8 cellular contexts compared by ENCODE assay signal in the genomic region with DNA sequence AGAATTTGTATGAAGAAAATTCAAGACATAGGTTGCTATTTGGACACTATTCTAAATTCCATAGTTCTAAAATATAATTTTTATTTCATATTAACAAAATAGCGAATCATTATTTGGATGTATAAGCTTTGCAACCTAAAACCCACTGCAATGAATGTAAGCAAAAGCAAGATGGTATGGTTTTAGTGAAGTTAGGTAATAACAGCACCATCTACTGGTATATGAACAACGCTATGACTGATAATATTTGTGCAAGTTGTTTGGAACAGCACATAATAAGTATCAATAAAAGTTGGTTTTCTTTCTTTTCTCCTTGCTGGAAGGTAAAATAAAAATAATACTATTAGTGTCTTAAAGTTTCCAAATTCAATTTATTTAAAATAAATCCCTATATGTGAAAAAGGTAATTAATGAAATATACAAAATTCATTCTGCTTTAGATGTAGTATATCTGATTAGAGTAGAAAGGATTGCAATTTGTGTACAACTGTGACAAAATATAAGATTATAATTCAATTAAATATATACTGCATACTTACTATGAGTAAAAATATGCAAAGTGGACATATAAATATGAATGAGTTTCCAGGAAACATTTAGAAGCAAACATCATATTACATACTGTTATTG.
A peak's percentile ranks its signal among the peaks of the same experiment; 100 is the strongest.
DNase-seq lines count a peak whose midpoint lies in the region; ATAC-seq and TF ChIP-seq lines count a peak whose summit lies in the region.

No MANE protein-coding gene starts in this region.

- H3K9ac ChIP-seq in IMR-90 (ENCODE audit: low read depth, low read length): no peak overlapping the region

- no peak overlapping the region for H2AK9ac ChIP-seq in IMR-90 (replicated peaks; ENCODE audit: low read depth, low read length, poor library complexity)

- TF ChIP-seq POLR2A in IMR-90 (IDR thresholded peaks at IDR 0.05; ENCODE audit: low read depth, low read length): no peak
- no peak for TF ChIP-seq POLR2A in uterus (IDR thresholded peaks at IDR 0.05)

- no peak overlapping the region for H2BK20ac ChIP-seq in IMR-90 (ENCODE audit: low read depth, low read length)

- no peak overlapping the region for H2BK5ac ChIP-seq in IMR-90 (ENCODE audit: low read depth, low read length, poor library complexity, severe bottlenecking)

- H2BK15ac ChIP-seq in IMR-90 (ENCODE audit: low read depth, low read length): no peak overlapping the region

- no peak overlapping the region for H2AFZ ChIP-seq in IMR-90 (replicated peaks; ENCODE audit: low read length, poor library complexity)

- H3K14ac ChIP-seq in IMR-90 (replicated peaks; ENCODE audit: low read depth, low read length): no peak overlapping the region

- dilution Hi-C loops in IMR-90 (cut with HindIII; ENCODE audit: low sequenced_read_pairs, unreplicated experiment): no loop called here

- H3K23ac ChIP-seq in IMR-90 (ENCODE audit: low read depth, low read length): no peak overlapping the region

- CTCF ChIA-PET in IMR-90 (lab: Yijun Ruan, JAX): no interaction called here

- no peak overlapping the region for H2AK5ac ChIP-seq in IMR-90 (ENCODE audit: low read depth, low read length)

- TF ChIP-seq CTCF in IMR-90 (conservative IDR thresholded peaks at IDR 0.05; ENCODE audit: low read depth, low read length): peak; percentile 58
- peak; percentile 82 for TF ChIP-seq CTCF in foreskin keratinocyte (conservative IDR thresholded peaks at IDR 0.05)
- TF ChIP-seq CTCF in uterus (IDR thresholded peaks at IDR 0.05): peak; percentile 45 to 64 (median 62)

- H3K18ac ChIP-seq in IMR-90 (ENCODE audit: low read depth, low read length): no peak overlapping the region

- peak; percentile 29 for DNase-seq in A172 (ENCODE audit: low spot score)
- DNase-seq in IMR-90: peak; percentile 40
- DNase-seq in SIG-M5 treated with dmso at 0.1 percent for 504 hours (lab: John Stamatoyannopoulos, UW; ENCODE audit: unreplicated experiment): peak; percentile 25
- peak in 1 of 2 donors; percentile 36 for DNase-seq in foreskin keratinocyte
- no peak for DNase-seq in uterus
- DNase-seq in activated CD4-positive, alpha-beta T cell treated with anti-CD3 and anti-CD28 coated beads for 1 hour: no peak

- peak; percentile 49 for TF ChIP-seq RAD21 in IMR-90 (IDR thresholded peaks at IDR 0.05; ENCODE audit: low read length)

- ATAC-seq in GM18519 (IDR thresholded peaks at IDR 0.05; ENCODE audit: low FRiP score, unreplicated experiment): peak; percentile 79
- peak; percentile 61 for ATAC-seq in IMR-90 (ENCODE audit: low read depth)
- ATAC-seq in foreskin keratinocyte: peak; percentile 75
- ATAC-seq in GM19467 (IDR thresholded peaks at IDR 0.05; ENCODE audit: unreplicated experiment): no peak

- intact Hi-C loops in IMR-90 (cut with micrococcal nuclease): loop anchor here (1.0 kb wide), 2 partner anchors 355 to 706 kb away; no protein-coding TSS in a partner anchor
- intact Hi-C loops in uterus (cut with DNase I; ENCODE audit: low total_unique reads): no loop called here

- H3K36me3 ChIP-seq in IMR-90 (ENCODE audit: control insufficient read depth, insufficient read depth, low read length): no peaks in the 10 kb centered on the region
- H3K36me3 ChIP-seq in uterus: no peaks in the 10 kb centered on the region

- H4K5ac ChIP-seq in IMR-90 (ENCODE audit: low read depth, low read length): no peak overlapping the region

- H3K4me2 ChIP-seq in IMR-90 (ENCODE audit: low read depth, low read length): no peak overlapping the region

- H3K9me3 ChIP-seq in IMR-90 (ENCODE audit: control insufficient read depth, insufficient read depth, low read length): no peaks in the 10 kb centered on the region
- H3K9me3 ChIP-seq in uterus: no peaks in the 10 kb centered on the region

- H3K79me1 ChIP-seq in IMR-90 (ENCODE audit: low read depth in 1 of 2, low read length in 2 of 2): no peaks in the 10 kb centered on the region

- H2BK120ac ChIP-seq in IMR-90 (ENCODE audit: low read depth, low read length): no peak overlapping the region

- in situ Hi-C loops in IMR-90 (cut with MboI; ENCODE audit: low sequenced_read_pairs): no loop called here

- H4K8ac ChIP-seq in IMR-90 (ENCODE audit: low read depth in 2 of 2, low read length in 2 of 2): no peak overlapping the region

- no peak overlapping the region for H3K4ac ChIP-seq in IMR-90 (ENCODE audit: low read depth, low read length)

- no CpG with 5 or more reads among the region's 2 CpGs for WGBS in IMR-90 (ENCODE audit: extremely low coverage in 2 of 2, insufficient read length in 1 of 2), 2 experiments

- no peak overlapping the region for H4K91ac ChIP-seq in IMR-90 (ENCODE audit: insufficient read depth, low read depth, low read length)

- H3K4me1 ChIP-seq in IMR-90 (ENCODE audit: control insufficient read depth, insufficient read depth, low read length) (no peaks in the 10 kb centered on the region), foreskin keratinocyte (no peaks in the 10 kb centered on the region), uterus (no peaks in the 10 kb centered on the region)

- POLR2A ChIA-PET in IMR-90 (lab: Charles Lee; ENCODE audit: unreplicated experiment): no interaction called here

- H3K27ac ChIP-seq in IMR-90 (ENCODE audit: insufficient read depth, low read length) (no peak overlapping the region), foreskin keratinocyte (no peak overlapping the region), uterus (no peak overlapping the region)

- no TSS peak for BruUV-seq in IMR-90 (replicated peaks; lab: Mats Ljungman, UMichigan)

- H3K27me3 ChIP-seq in IMR-90 (ENCODE audit: control insufficient read depth, insufficient read depth, low read length) (no peaks in the 10 kb centered on the region), foreskin keratinocyte (no peaks in the 10 kb centered on the region), uterus (no peaks in the 10 kb centered on the region)

- no peaks in the 10 kb centered on the region for H4K20me1 ChIP-seq in IMR-90 (ENCODE audit: insufficient read depth, low read length)

- H3K4me3 ChIP-seq in IMR-90 (ENCODE audit: insufficient read depth, low read depth, low read length) (no peak overlapping the region), uterus (no peak overlapping the region)

- H3K9me1 ChIP-seq in IMR-90 (ENCODE audit: insufficient read depth, low read length): no peaks in the 10 kb centered on the region

- H3K56ac ChIP-seq in IMR-90 (ENCODE audit: extremely low read depth, insufficient read depth, low read length): no peak overlapping the region

TF ChIP-seq in IMR-90, 13 proteins besides CTCF, POLR2A, EP300 and RAD21:
- TF ChIP-seq NFE2L2 (IDR thresholded peaks at IDR 0.05; ENCODE audit: low read depth, low read length) (no peak), SMC3 (IDR thresholded peaks at IDR 0.05; ENCODE audit: low read depth, low read length) (peak; percentile 31; the same call in 1 of the 2 replicates)

Comparison
In these comparisons a context has a peak if more than half of its experiments do, and no peak if none do; other contexts are left out.
1. DNase-seq: peak in A172 (single experiment), IMR-90 (single experiment) and SIG-M5 treated with dmso at 0.1 percent for 504 hours (single experiment); none in uterus (0 of 2) and activated CD4-positive, alpha-beta T cell treated with anti-CD3 and anti-CD28 coated beads for 1 hour (single experiment).
2. Peak in every context shown above with its lines, with median percentiles within 50 percentile points of each other: CTCF ChIP-seq.